11 cellular contexts compared by ENCODE assay signal in the genomic region with DNA sequence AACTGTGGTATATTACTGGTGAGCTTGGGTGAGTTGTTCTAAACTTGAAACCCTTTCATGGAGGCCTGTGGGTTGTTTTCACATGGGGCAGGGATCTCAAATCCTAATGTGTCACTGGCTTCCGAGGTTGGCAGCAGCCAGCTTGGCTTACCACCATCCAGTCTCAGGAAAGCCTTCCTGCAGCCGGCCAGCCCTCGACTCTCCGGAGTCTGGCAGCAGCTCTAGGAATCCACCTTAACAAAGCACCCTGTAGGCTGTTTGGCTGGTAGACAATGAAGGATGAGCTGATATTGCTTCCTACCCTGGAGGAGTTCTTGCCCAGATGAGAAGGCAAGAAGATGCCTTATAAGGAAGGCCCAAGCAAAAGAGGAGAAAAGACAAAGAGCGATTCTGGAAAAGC.
A peak's percentile ranks its signal among the peaks of the same experiment; 100 is the strongest.
DNase-seq lines count a peak whose midpoint lies in the region; ATAC-seq and TF ChIP-seq lines count a peak whose summit lies in the region.
"Had no signal": no experiment of that assay in that cellular context is flagged by ENCODE, and none has a peak within 500 bp of the region (broad histone marks: within the 10 kb centered on the region; RNA-seq: fewer than 3 reads in every experiment).

No MANE protein-coding gene starts in this region.

- no peak overlapping the region for H3K14ac ChIP-seq in trophoblast cell (ENCODE audit: low read length)

- no peak for ATAC-seq in CD4-positive, alpha-beta T cell (ENCODE audit: poor library complexity)
- ATAC-seq in natural killer cell (no peak), GM21515 (IDR thresholded peaks at IDR 0.05; ENCODE audit: unreplicated experiment) (no peak), HG02973 (IDR thresholded peaks at IDR 0.05; ENCODE audit: unreplicated experiment) (no peak)

- H2AFZ ChIP-seq in OCI-LY1 (ENCODE audit: low read length): no peak overlapping the region
- no peak overlapping the region for H2AFZ ChIP-seq in trophoblast cell (ENCODE audit: insufficient read depth, low read length, poor library complexity)

- H3K4me2 ChIP-seq in OCI-LY1 (ENCODE audit: low read length): no peak overlapping the region
- no peak overlapping the region for H3K4me2 ChIP-seq in trophoblast cell (ENCODE audit: low read length)

- H3K79me1 ChIP-seq in trophoblast cell (ENCODE audit: low read length): no peaks in the 10 kb centered on the region

- H3K9me3 Mint-ChIP-seq in CD4-positive, alpha-beta T cell: no peaks in the 10 kb centered on the region
- no peaks in the 10 kb centered on the region for H3K9me3 Mint-ChIP-seq in natural killer cell

- no peak overlapping the region for H3K23ac ChIP-seq in trophoblast cell (ENCODE audit: low read length)

- H3K27me3 ChIP-seq in CD4-positive, alpha-beta T cell (ENCODE audit: control insufficient read depth, insufficient read depth, low read length): no peaks in the 10 kb centered on the region
- H3K27me3 ChIP-seq in OCI-LY1 (ENCODE audit: insufficient read depth, low read length) (no peaks in the 10 kb centered on the region), trophoblast cell (ENCODE audit: insufficient read depth, low read length) (no peaks in the 10 kb centered on the region)
- H3K27me3 ChIP-seq: testis had no signal

- CTCF ChIA-PET in CD4-positive, alpha-beta T cell (lab: Charles Lee): interaction anchor here (1.1 kb wide), 1 partner anchor 145 kb away, joined by 3 read pairs; no protein-coding TSS in a partner anchor

- no peak for TF ChIP-seq CTCF in CD4-positive, alpha-beta T cell (IDR thresholded peaks at IDR 0.05)
- TF ChIP-seq CTCF in OCI-LY1 (IDR thresholded peaks at IDR 0.05; ENCODE audit: low read length) (no peak), fibroblast of the aortic adventitia (IDR thresholded peaks at IDR 0.05; ENCODE audit: insufficient read depth, low read length) (no peak), natural killer cell (IDR thresholded peaks at IDR 0.05) (no peak)

- DNase-seq in CD4-positive, alpha-beta T cell: no peak
- DNase-seq in fibroblast of the aortic adventitia (ENCODE audit: low read depth) (peak; percentile 45), natural killer cell (no peak), trophoblast cell (no peak)
- DNase-seq in effector CD4-positive, alpha-beta T cell: no peak
- DNase-seq: Calu3, NCI-H748 treated with DMSO at 0.1 percent for 48 hours, testis had no signal

- no peak overlapping the region for H3K4me3 Mint-ChIP-seq in CD4-positive, alpha-beta T cell
- H3K4me3 Mint-ChIP-seq in natural killer cell: no peak overlapping the region

- no peak overlapping the region for H2BK120ac ChIP-seq in trophoblast cell (ENCODE audit: insufficient read depth, low read length, poor library complexity)

- whole genome bisulfite sequencing in trophoblast cell (ENCODE audit: extremely low coverage, insufficient coverage, insufficient read length): no CpG with 5 or more reads among the region's 5 CpGs

- H3K36me3 ChIP-seq in OCI-LY1 (ENCODE audit: insufficient read depth, low read length) (peaks cover 17% of the 10 kb centered on the region; the same call in 1 of the 2 replicates), trophoblast cell (ENCODE audit: control insufficient read depth in 1 of 2, insufficient read depth in 2 of 2, low read length in 2 of 2) (no peaks in the 10 kb centered on the region)

- no peak overlapping the region for H3K9ac ChIP-seq in OCI-LY1 (ENCODE audit: low read length)
- H3K9ac ChIP-seq in trophoblast cell (ENCODE audit: low read length): no peak overlapping the region

- no peak overlapping the region for H3K4ac ChIP-seq in trophoblast cell (ENCODE audit: low read depth, low read length)

- H4K8ac ChIP-seq in trophoblast cell (ENCODE audit: low read depth, low read length): no peak overlapping the region

- H4K91ac ChIP-seq in trophoblast cell (ENCODE audit: low read depth, low read length): no peak overlapping the region

- H3K4me1 Mint-ChIP-seq in CD4-positive, alpha-beta T cell (ENCODE audit: low read depth): peaks cover 88% of the 10 kb centered on the region
- peaks cover 67 to 70% of the 10 kb centered on the region in 2 donors for H3K4me1 Mint-ChIP-seq in natural killer cell

- POLR2A ChIA-PET in CD4-positive, alpha-beta T cell (lab: Charles Lee): no interaction called here

- H3K27ac ChIP-seq in CD4-positive, alpha-beta T cell (ENCODE audit: low read depth, low read length): no peak overlapping the region
- H3K27ac ChIP-seq in OCI-LY1 (ENCODE audit: low read depth, low read length, poor library complexity, severe bottlenecking): peak overlapping the region; percentile 42
- no peak overlapping the region for H3K27ac ChIP-seq in trophoblast cell (ENCODE audit: low read depth, low read length)
- H3K27ac ChIP-seq: testis had no signal

- no peak overlapping the region for H3K18ac ChIP-seq in trophoblast cell (ENCODE audit: low read length)

- H3K79me2 ChIP-seq in OCI-LY1 (ENCODE audit: insufficient read depth, low read length): no peaks in the 10 kb centered on the region; the same call in 1 of the 2 replicates
- no peaks in the 10 kb centered on the region for H3K79me2 ChIP-seq in trophoblast cell (ENCODE audit: control insufficient read depth, insufficient read depth, low read length, poor library complexity)

- no peaks in the 10 kb centered on the region for H3K9me2 ChIP-seq in OCI-LY1 (ENCODE audit: low read depth, low read length)

- no peak overlapping the region for H2BK12ac ChIP-seq in trophoblast cell (ENCODE audit: low read length)

- H3K4me1 ChIP-seq in OCI-LY1 (ENCODE audit: insufficient read depth, low read length, severe bottlenecking): peaks cover 57% of the 10 kb centered on the region
- no peaks in the 10 kb centered on the region for H3K4me1 ChIP-seq in trophoblast cell (ENCODE audit: control insufficient read depth in 1 of 2, insufficient read depth in 2 of 2, low read length in 2 of 2)
- H3K4me1 ChIP-seq: testis had no signal

- H4K20me1 ChIP-seq in OCI-LY1 (ENCODE audit: insufficient read depth, low read length): no peaks in the 10 kb centered on the region

- H2BK5ac ChIP-seq in trophoblast cell (ENCODE audit: low read depth, low read length, poor library complexity): no peak overlapping the region

- intact Hi-C loops in CD4-positive, alpha-beta T cell (cut with DNase I, micrococcal nuclease): loop anchor here in 1 of 2 experiments (5.0 kb wide), 2 partner anchors 51 to 341 kb away; no protein-coding TSS in a partner anchor
- intact Hi-C loops in natural killer cell (cut with micrococcal nuclease): no loop called here

- H3K4me3 ChIP-seq in OCI-LY1 (ENCODE audit: low read depth, low read length, poor library complexity, severe bottlenecking): no peak overlapping the region
- H3K4me3 ChIP-seq in fibroblast of the aortic adventitia (ENCODE audit: low read depth, low read length): no peak overlapping the region
- no peak overlapping the region for H3K4me3 ChIP-seq in trophoblast cell (ENCODE audit: low read depth, low read length)
- H3K4me3 ChIP-seq: testis had no signal

- no peaks in the 10 kb centered on the region for H3K27me3 Mint-ChIP-seq in CD4-positive, alpha-beta T cell
- H3K27me3 Mint-ChIP-seq in natural killer cell (ENCODE audit: low read depth in 2 of 2): no peaks in the 10 kb centered on the region

- H4K12ac ChIP-seq in trophoblast cell (ENCODE audit: low read depth, low read length): no peak overlapping the region

- no peaks in the 10 kb centered on the region for H3K9me3 ChIP-seq in CD4-positive, alpha-beta T cell (ENCODE audit: control insufficient read depth, low read length)
- H3K9me3 ChIP-seq in OCI-LY1 (ENCODE audit: low read length) (no peaks in the 10 kb centered on the region), trophoblast cell (ENCODE audit: insufficient read depth, low read depth, low read length) (no peaks in the 10 kb centered on the region)
- H3K9me3 ChIP-seq: testis had no signal

- no peaks in the 10 kb centered on the region for H3F3A ChIP-seq in OCI-LY1 (ENCODE audit: insufficient read depth, low read length)

- peaks cover 33% of the 10 kb centered on the region for H3K36me3 Mint-ChIP-seq in CD4-positive, alpha-beta T cell (ENCODE audit: low read depth)
- no peaks in the 10 kb centered on the region for H3K36me3 Mint-ChIP-seq in natural killer cell

- H3K27ac Mint-ChIP-seq in CD4-positive, alpha-beta T cell: peak overlapping the region; percentile 87
- peak overlapping the region; percentile 68 to 81 for H3K27ac Mint-ChIP-seq in natural killer cell

- H2AK5ac ChIP-seq in trophoblast cell (ENCODE audit: low read length): no peak overlapping the region
